In genomic region chr12:42588981-42589464, GRCh38 we compare ENCODE assay signal across 8 cellular contexts. TPM values are rescaled to one million over a fixed set of nuclear protein-coding genes. Genes with fewer than 3 reads are reported as not detected.
DNase-seq lines count a peak whose midpoint lies in the region; ATAC-seq and TF ChIP-seq lines count a peak whose summit lies in the region.

No MANE protein-coding gene starts in this region.

- intact Hi-C loops in upper lobe of right lung (cut with DNase I): no loop called here

- H3K4me3 ChIP-seq in mesodermal cell (ENCODE audit: extremely low read depth, insufficient read depth, low read length, poor library complexity, severe bottlenecking): peak overlapping the region; percentile 86
- H3K4me3 ChIP-seq in upper lobe of right lung: peak overlapping the region; percentile 82

- whole genome bisulfite sequencing in mesodermal cell (ENCODE audit: insufficient coverage in 2 of 2), 2 experiments: 0% methylated on average over 28 to 35 of the region's 38 CpGs

- TF ChIP-seq CTCF in RWPE1 (conservative IDR thresholded peaks at IDR 0.05; ENCODE audit: low read depth) (peak; percentile 89), upper lobe of right lung (IDR thresholded peaks at IDR 0.05) (peak; percentile 51)

- CTCF ChIA-PET in RWPE1 (lab: Yijun Ruan, JAX): interaction anchor here (0.5 to 2.1 kb wide), 4 partner anchors 11 to 747 kb away, joined by 3 to 18 read pairs (median 3); no protein-coding TSS in a partner anchor

- peaks cover 10% of the 10 kb centered on the region for H3K27me3 ChIP-seq in upper lobe of right lung

- H3K4me1 ChIP-seq in mesodermal cell (ENCODE audit: control insufficient read depth, insufficient read depth, low read length, poor library complexity, severe bottlenecking) (peaks cover 26% of the 10 kb centered on the region), upper lobe of right lung (peaks cover 30% of the 10 kb centered on the region)

- H3K27ac ChIP-seq in RWPE1: peak overlapping the region; percentile 74
- peak overlapping the region; percentile 57 for H3K27ac ChIP-seq in mesodermal cell (ENCODE audit: low read depth, low read length, severe bottlenecking)
- peak overlapping the region; percentile 70 for H3K27ac ChIP-seq in upper lobe of right lung

- H3K36me3 ChIP-seq in mesodermal cell (ENCODE audit: control insufficient read depth, insufficient read depth, low read length) (peaks cover 6% of the 10 kb centered on the region), upper lobe of right lung (no peaks in the 10 kb centered on the region)

- peak; percentile 22 for ATAC-seq in GM18861 (IDR thresholded peaks at IDR 0.05; ENCODE audit: unreplicated experiment)
- peak; percentile 35 for ATAC-seq in HG03066 (IDR thresholded peaks at IDR 0.05; ENCODE audit: low read depth, unreplicated experiment)
- peak; percentile 61 for ATAC-seq in upper lobe of right lung

- no peaks in the 10 kb centered on the region for H3K9me3 ChIP-seq in mesodermal cell (ENCODE audit: control insufficient read depth, low read length)
- H3K9me3 ChIP-seq in upper lobe of right lung: no peaks in the 10 kb centered on the region

- DNase-seq in AG20443 (ENCODE audit: low spot score) (peak; percentile 38), RWPE1 (ENCODE audit: low spot score) (peak; percentile 43), ecto neural progenitor cell (ENCODE audit: low spot score) (peak; percentile 85), upper lobe of right lung (peak; percentile 73), NCI-H2196 treated with DMSO at 0.1 percent for 48 hours (lab: John Stamatoyannopoulos, UW; ENCODE audit: unreplicated experiment) (no peak)

- POLR2A ChIA-PET in RWPE1 (lab: Yijun Ruan, JAX; ENCODE audit: low non-redundant PET): no interaction called here

RNA-seq across cellular contexts. Expression of gene PRICKLE1, which starts 0.5 kb away (rescaled TPM):
- polyA plus RNA-seq in mesodermal cell (2013, experiment 1 of 2): 20.3 TPM
- polyA plus RNA-seq in mesodermal cell (2013, experiment 2 of 2): 19.1 TPM
- 18.4 TPM for total RNA-seq in upper lobe of right lung
